ENCODE assay signal across 1 cellular context in genomic region chr19:16111160-16111908, GRCh38.
TF ChIP-seq lines count a peak whose summit lies in the region.

Gene RAB8A (plus strand): TSS chr19:16111889. CDS start chr19:16111902, 13 bp downstream.

TF ChIP-seq in HEK293, 187 proteins besides CTCF, POLR2A, EP300 and RAD21 (continued from another document):
- TF ChIP-seq ZNF274 (IDR thresholded peaks at IDR 0.05; ENCODE audit: low read length) (no peak), ZNF274 (tag by site-specific recombination; IDR thresholded peaks at IDR 0.05; ENCODE audit: borderline replicate concordance) (no peak), ZSCAN30 (tag by site-specific recombination; IDR thresholded peaks at IDR 0.05) (peak; percentile 66; the same call in 1 of the 2 replicates), ZBTB8A (tag by site-specific recombination; IDR thresholded peaks at IDR 0.05) (peak; percentile 52; the same call in 1 of the 2 replicates), MEIS1 (CRISPR knock-in tag; IDR thresholded peaks at IDR 0.05; ENCODE audit: borderline replicate concordance) (no peak), MZF1 (tag by site-specific recombination; IDR thresholded peaks at IDR 0.05; ENCODE audit: borderline replicate concordance) (no peak), GFI1B (tag by site-specific recombination; IDR thresholded peaks at IDR 0.05) (no peak), ZNF138 (tag by site-specific recombination; IDR thresholded peaks at IDR 0.05; ENCODE audit: borderline replicate concordance) (no peak), HOXA7 (CRISPR knock-in tag; IDR thresholded peaks at IDR 0.05; ENCODE audit: borderline replicate concordance) (no peak), ZFHX2 (tag by site-specific recombination; conservative IDR thresholded peaks at IDR 0.05) (peak; percentile 96), ZNF121 (tag by site-specific recombination; IDR thresholded peaks at IDR 0.05) (no peak), ZNF366 (tag by site-specific recombination; conservative IDR thresholded peaks at IDR 0.05) (peak; percentile 61), ZBTB1 (tag by site-specific recombination; IDR thresholded peaks at IDR 0.05) (no peak), KLF8 (tag by site-specific recombination; IDR thresholded peaks at IDR 0.05) (peak; percentile 99), ZFP3 (tag by site-specific recombination; IDR thresholded peaks at IDR 0.05; ENCODE audit: low read depth) (no peak), ZBTB17 (tag by site-specific recombination; IDR thresholded peaks at IDR 0.05) (peak; percentile 45), OSR2 (tag by site-specific recombination; IDR thresholded peaks at IDR 0.05) (no peak), PRDM10 (tag by site-specific recombination; IDR thresholded peaks at IDR 0.05) (peak; percentile 83), ZNF202 (tag by site-specific recombination; IDR thresholded peaks at IDR 0.05; ENCODE audit: borderline replicate concordance) (no peak), ZNF2 (tag by site-specific recombination; IDR thresholded peaks at IDR 0.05) (peak; percentile 60; the same call in 1 of the 2 replicates), ZNF473 (tag by site-specific recombination; IDR thresholded peaks at IDR 0.05) (no peak), ZNF792 (tag by site-specific recombination; IDR thresholded peaks at IDR 0.05) (no peak; the same call in none of the 2 replicates), ZNF280C (tag by site-specific recombination; IDR thresholded peaks at IDR 0.05) (no peak), PATZ1 (tag by site-specific recombination; IDR thresholded peaks at IDR 0.05) (peak; percentile 100), ZNF830 (tag by site-specific recombination; IDR thresholded peaks at IDR 0.05; ENCODE audit: low read depth) (no peak), ZNF140 (tag by site-specific recombination; IDR thresholded peaks at IDR 0.05) (no peak), ZEB2 (tag by site-specific recombination; IDR thresholded peaks at IDR 0.05) (peak; percentile 75; the same call in 1 of the 2 replicates), HIC1 (tag by site-specific recombination; IDR thresholded peaks at IDR 0.05) (no peak), ZNF561 (tag by site-specific recombination; IDR thresholded peaks at IDR 0.05; ENCODE audit: borderline replicate concordance) (peak; percentile 85), ZNF391 (tag by site-specific recombination; IDR thresholded peaks at IDR 0.05; ENCODE audit: borderline replicate concordance, low read depth) (peak; percentile 72; the same call in 1 of the 2 replicates), ZNF664 (tag by site-specific recombination; IDR thresholded peaks at IDR 0.05) (no peak)
- TF ChIP-seq, protein P1, sequence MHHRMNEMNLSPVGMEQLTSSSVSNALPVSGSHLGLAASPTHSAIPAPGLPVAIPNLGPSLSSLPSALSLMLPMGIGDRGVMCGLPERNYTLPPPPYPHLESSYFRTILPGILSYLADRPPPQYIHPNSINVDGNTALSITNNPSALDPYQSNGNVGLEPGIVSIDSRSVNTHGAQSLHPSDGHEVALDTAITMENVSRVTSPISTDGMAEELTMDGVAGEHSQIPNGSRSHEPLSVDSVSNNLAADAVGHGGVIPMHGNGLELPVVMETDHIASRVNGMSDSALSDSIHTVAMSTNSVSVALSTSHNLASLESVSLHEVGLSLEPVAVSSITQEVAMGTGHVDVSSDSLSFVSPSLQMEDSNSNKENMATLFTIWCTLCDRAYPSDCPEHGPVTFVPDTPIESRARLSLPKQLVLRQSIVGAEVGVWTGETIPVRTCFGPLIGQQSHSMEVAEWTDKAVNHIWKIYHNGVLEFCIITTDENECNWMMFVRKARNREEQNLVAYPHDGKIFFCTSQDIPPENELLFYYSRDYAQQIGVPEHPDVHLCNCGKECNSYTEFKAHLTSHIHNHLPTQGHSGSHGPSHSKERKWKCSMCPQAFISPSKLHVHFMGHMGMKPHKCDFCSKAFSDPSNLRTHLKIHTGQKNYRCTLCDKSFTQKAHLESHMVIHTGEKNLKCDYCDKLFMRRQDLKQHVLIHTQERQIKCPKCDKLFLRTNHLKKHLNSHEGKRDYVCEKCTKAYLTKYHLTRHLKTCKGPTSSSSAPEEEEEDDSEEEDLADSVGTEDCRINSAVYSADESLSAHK (tag by site-specific recombination; IDR thresholded peaks at IDR 0.05), result peak; percentile 57; the same call in 1 of the 2 replicates
- TF ChIP-seq, protein P2, sequence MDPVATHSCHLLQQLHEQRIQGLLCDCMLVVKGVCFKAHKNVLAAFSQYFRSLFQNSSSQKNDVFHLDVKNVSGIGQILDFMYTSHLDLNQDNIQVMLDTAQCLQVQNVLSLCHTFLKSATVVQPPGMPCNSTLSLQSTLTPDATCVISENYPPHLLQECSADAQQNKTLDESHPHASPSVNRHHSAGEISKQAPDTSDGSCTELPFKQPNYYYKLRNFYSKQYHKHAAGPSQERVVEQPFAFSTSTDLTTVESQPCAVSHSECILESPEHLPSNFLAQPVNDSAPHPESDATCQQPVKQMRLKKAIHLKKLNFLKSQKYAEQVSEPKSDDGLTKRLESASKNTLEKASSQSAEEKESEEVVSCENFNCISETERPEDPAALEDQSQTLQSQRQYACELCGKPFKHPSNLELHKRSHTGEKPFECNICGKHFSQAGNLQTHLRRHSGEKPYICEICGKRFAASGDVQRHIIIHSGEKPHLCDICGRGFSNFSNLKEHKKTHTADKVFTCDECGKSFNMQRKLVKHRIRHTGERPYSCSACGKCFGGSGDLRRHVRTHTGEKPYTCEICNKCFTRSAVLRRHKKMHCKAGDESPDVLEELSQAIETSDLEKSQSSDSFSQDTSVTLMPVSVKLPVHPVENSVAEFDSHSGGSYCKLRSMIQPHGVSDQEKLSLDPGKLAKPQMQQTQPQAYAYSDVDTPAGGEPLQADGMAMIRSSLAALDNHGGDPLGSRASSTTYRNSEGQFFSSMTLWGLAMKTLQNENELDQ (tag by site-specific recombination; IDR thresholded peaks at IDR 0.05; ENCODE audit: low read depth), result no peak
- TF ChIP-seq, protein P3, sequence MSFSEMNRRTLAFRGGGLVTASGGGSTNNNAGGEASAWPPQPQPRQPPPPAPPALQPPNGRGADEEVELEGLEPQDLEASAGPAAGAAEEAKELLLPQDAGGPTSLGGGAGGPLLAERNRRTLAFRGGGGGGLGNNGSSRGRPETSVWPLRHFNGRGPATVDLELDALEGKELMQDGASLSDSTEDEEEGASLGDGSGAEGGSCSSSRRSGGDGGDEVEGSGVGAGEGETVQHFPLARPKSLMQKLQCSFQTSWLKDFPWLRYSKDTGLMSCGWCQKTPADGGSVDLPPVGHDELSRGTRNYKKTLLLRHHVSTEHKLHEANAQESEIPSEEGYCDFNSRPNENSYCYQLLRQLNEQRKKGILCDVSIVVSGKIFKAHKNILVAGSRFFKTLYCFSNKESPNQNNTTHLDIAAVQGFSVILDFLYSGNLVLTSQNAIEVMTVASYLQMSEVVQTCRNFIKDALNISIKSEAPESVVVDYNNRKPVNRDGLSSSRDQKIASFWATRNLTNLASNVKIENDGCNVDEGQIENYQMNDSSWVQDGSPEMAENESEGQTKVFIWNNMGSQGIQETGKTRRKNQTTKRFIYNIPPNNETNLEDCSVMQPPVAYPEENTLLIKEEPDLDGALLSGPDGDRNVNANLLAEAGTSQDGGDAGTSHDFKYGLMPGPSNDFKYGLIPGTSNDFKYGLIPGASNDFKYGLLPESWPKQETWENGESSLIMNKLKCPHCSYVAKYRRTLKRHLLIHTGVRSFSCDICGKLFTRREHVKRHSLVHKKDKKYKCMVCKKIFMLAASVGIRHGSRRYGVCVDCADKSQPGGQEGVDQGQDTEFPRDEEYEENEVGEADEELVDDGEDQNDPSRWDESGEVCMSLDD (tag by site-specific recombination; IDR thresholded peaks at IDR 0.05), result peak; percentile 78; the same call in 1 of the 2 replicates
- TF ChIP-seq, protein P4, sequence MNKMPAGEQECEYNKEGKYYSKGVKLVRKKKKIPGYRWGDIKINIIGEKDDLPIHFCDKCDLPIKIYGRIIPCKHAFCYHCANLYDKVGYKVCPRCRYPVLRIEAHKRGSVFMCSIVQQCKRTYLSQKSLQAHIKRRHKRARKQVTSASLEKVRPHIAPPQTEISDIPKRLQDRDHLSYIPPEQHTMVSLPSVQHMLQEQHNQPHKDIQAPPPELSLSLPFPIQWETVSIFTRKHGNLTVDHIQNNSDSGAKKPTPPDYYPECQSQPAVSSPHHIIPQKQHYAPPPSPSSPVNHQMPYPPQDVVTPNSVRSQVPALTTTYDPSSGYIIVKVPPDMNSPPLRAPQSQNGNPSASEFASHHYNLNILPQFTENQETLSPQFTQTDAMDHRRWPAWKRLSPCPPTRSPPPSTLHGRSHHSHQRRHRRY (tag by site-specific recombination; IDR thresholded peaks at IDR 0.05), result 0 out of 2 replicates have a peak, but pooled peaks have one; percentile 74
